Comparison of ENCODE assay signal across 9 cellular contexts in genomic region chr20:14189794-14190402, GRCh38.
DNase-seq lines count a peak whose midpoint lies in the region; ATAC-seq and TF ChIP-seq lines count a peak whose summit lies in the region.
"Had no signal": no experiment of that assay in that cellular context is flagged by ENCODE, and none has a peak within 500 bp of the region (broad histone marks: within the 10 kb centered on the region; RNA-seq: fewer than 3 reads in every experiment).

No MANE protein-coding gene starts in this region.

- H3K4me3 ChIP-seq in adipocyte (ENCODE audit: low read length) (no peak overlapping the region), lung (no peak overlapping the region)

- H3K36me3 Mint-ChIP-seq in activated CD4-positive, alpha-beta T cell treated with anti-CD3 and anti-CD28 coated beads, Interleukin-2, amount 10 ng/mL, durations not matched to agents 7 days and 5 days (ENCODE audit: low read depth) = no peaks in the 10 kb centered on the region

- no peak overlapping the region for H3K27ac Mint-ChIP-seq in activated CD4-positive, alpha-beta T cell treated with anti-CD3 and anti-CD28 coated beads, Interleukin-2, amount 10 ng/mL, durations not matched to agents 7 days and 5 days

- H3K27me3 Mint-ChIP-seq in activated CD4-positive, alpha-beta T cell treated with anti-CD3 and anti-CD28 coated beads, Interleukin-2, amount 10 ng/mL, durations not matched to agents 7 days and 5 days = no peaks in the 10 kb centered on the region

- no peaks in the 10 kb centered on the region for H3K27me3 ChIP-seq in adipocyte (replicated peaks; ENCODE audit: control insufficient read depth, insufficient read depth, low read length)
- no peaks in the 10 kb centered on the region for H3K27me3 ChIP-seq in lung (ENCODE audit: control insufficient read depth, insufficient read depth)

- H3K27ac ChIP-seq in lung (ENCODE audit: low read depth in 1 of 2, low read length in 1 of 2) = no peak overlapping the region

- ATAC-seq in lung (ENCODE audit: insufficient read depth, low FRiP score) (peak; percentile 34), GM21717 (IDR thresholded peaks at IDR 0.05; ENCODE audit: unreplicated experiment) (no peak)

- H3K36me3 ChIP-seq in adipocyte (ENCODE audit: control insufficient read depth, insufficient read depth, low read length, severe bottlenecking) (no peaks in the 10 kb centered on the region), lung (ENCODE audit: control insufficient read depth in 2 of 2, insufficient read depth in 2 of 2, low read length in 2 of 2) (no peaks in the 10 kb centered on the region)

- CTCF ChIA-PET in activated CD4-positive, alpha-beta T cell treated with anti-CD3 and anti-CD28 coated beads, Interleukin-2, amount 10 ng/mL, durations not matched to agents 7 days and 5 days (lab: Charles Lee) = no interaction called here

- WGBS in lung, 2 donors = 21 to 31% methylated on average over 1 of the region's 1 CpG

- peak; percentile 26 for DNase-seq in DMS153 treated with DMSO at 0.1 percent for 48 hours (lab: John Stamatoyannopoulos, UW; ENCODE audit: unreplicated experiment)
- peak; percentile 10 for DNase-seq in MV-4-11 (lab: John Stamatoyannopoulos, UW)
- DNase-seq in adipocyte (ENCODE audit: low read depth) = peak; percentile 79
- no peak for DNase-seq in lung (ENCODE audit: low spot score)
- no peak for DNase-seq in activated CD4-positive, alpha-beta T cell treated with anti-CD3 and anti-CD28 coated beads, Interleukin-2, amount 10 ng/mL, durations not matched to agents 7 days and 5 days
- DNase-seq in Ammon's horn (ENCODE audit: low spot score) = no peak
- no peak for DNase-seq in NOMO-1 (lab: John Stamatoyannopoulos, UW; ENCODE audit: unreplicated experiment in 2 of 2)
- DNase-seq: activated CD8-positive, alpha-beta memory T cell treated with anti-CD3 and anti-CD28 coated beads for 24 hours had no signal

- no peak overlapping the region for H3K4me3 Mint-ChIP-seq in activated CD4-positive, alpha-beta T cell treated with anti-CD3 and anti-CD28 coated beads, Interleukin-2, amount 10 ng/mL, durations not matched to agents 7 days and 5 days

- no peaks in the 10 kb centered on the region for H3K4me1 Mint-ChIP-seq in activated CD4-positive, alpha-beta T cell treated with anti-CD3 and anti-CD28 coated beads, Interleukin-2, amount 10 ng/mL, durations not matched to agents 7 days and 5 days

- no peaks in the 10 kb centered on the region for H3K9me3 Mint-ChIP-seq in activated CD4-positive, alpha-beta T cell treated with anti-CD3 and anti-CD28 coated beads, Interleukin-2, amount 10 ng/mL, durations not matched to agents 7 days and 5 days

- POLR2A ChIA-PET in activated CD4-positive, alpha-beta T cell treated with anti-CD3 and anti-CD28 coated beads, Interleukin-2, amount 10 ng/mL, durations not matched to agents 7 days and 5 days (lab: Charles Lee) = no interaction called here

- H3K9me3 ChIP-seq in adipocyte (ENCODE audit: control insufficient read depth, low read length) = no peaks in the 10 kb centered on the region
- H3K9me3 ChIP-seq in lung (ENCODE audit: control insufficient read depth in 2 of 2, insufficient read depth in 1 of 2, low read length in 1 of 2) = no peaks in the 10 kb centered on the region

- TF ChIP-seq CTCF in lung (IDR thresholded peaks at IDR 0.05; ENCODE audit: control extremely low read depth, extremely low read depth) = no peak

- H3K9ac ChIP-seq in adipocyte (ENCODE audit: low read length) = no peak overlapping the region

- H3K4me1 ChIP-seq in adipocyte (ENCODE audit: control insufficient read depth, insufficient read depth, low read length) (peaks cover 8% of the 10 kb centered on the region), lung (ENCODE audit: control insufficient read depth in 2 of 2, insufficient read depth in 2 of 2, low read length in 2 of 2) (peaks cover 0 to 3% of the 10 kb centered on the region in 2 donors)

Comparison
In these comparisons a context has a peak if more than half of its experiments do, and no peak if none do; other contexts are left out.
1. DNase-seq: peak in DMS153 treated with DMSO at 0.1 percent for 48 hours (single experiment), MV-4-11 (single experiment) and adipocyte (single experiment); none in lung (single experiment), activated CD4-positive, alpha-beta T cell treated with anti-CD3 and anti-CD28 coated beads, Interleukin-2, amount 10 ng/mL, durations not matched to agents 7 days and 5 days (single experiment), Ammon's horn (single experiment) and NOMO-1 (0 of 2).